In the genomic region with DNA sequence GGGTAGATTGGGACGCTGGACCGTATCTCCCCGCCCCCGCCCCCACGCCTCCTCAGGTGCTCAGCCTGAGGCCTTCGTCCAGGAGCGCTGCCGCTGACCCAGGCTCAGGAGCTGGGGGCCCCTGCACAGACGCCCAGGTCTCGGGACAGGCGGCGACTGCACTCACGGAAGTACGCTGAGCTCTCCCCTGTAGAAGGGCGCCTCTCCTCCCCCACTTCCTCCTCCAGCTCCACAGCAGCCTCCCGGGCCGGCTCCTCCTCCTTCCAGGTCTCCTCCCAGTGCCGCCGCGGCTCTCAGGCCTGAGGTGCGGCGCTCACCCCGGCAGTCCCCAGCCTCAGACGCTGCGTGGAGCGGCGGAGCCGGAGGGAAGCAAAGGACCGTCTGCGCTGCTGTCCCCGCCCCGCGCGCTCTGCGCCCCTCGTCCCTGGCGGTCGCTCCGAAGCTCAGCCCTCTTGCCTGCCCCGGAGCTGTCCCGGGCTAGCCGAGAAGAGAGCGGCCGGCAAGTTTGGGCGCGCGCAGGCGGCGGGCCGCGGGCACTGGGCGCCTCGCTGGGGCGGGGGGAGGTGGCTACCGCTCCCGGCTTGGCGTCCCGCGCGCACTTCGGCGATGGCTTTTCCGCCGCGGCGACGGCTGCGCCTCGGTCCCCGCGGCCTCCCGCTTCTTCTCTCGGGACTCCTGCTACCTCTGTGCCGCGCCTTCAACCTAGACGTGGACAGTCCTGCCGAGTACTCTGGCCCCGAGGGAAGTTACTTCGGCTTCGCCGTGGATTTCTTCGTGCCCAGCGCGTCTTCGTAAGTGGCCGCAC, we compare ENCODE assay signal across 8 cellular contexts. TPM values are rescaled to one million over a fixed set of nuclear protein-coding genes. Genes with fewer than 3 reads are reported as not detected.
A peak's percentile ranks its signal among the peaks of the same experiment; 100 is the strongest.
DNase-seq lines count a peak whose midpoint lies in the region; ATAC-seq and TF ChIP-seq lines count a peak whose summit lies in the region.

A gene (plus strand): TSS at position 324 of the 805 bp plus-strand sequence. CDS start 283 bp downstream, at position 607.

- CTCF ChIA-PET in BJ (lab: Yijun Ruan, JAX), result interaction anchor here (0.6 to 1.7 kb wide), 2 partner anchors 20 to 86 kb away, joined by 6 to 8 read pairs; no protein-coding TSS in a partner anchor

- peak; percentile 91 for ATAC-seq in GM19043 (IDR thresholded peaks at IDR 0.05; ENCODE audit: low read depth, unreplicated experiment)
- peak; percentile 95 for ATAC-seq in HG03354 (IDR thresholded peaks at IDR 0.05; ENCODE audit: poor library complexity, severe bottlenecking, unreplicated experiment)

- H3K27ac ChIP-seq in liver (ENCODE audit: low read depth in 1 of 2, low read length in 2 of 2), result peak within 1 kb of the TSS; percentile 84 to 93

- TF ChIP-seq RAD21 in liver (IDR thresholded peaks at IDR 0.05), result peak; percentile 41 to 48

- H3K9me3 ChIP-seq in liver (ENCODE audit: control insufficient read depth in 4 of 4, low read length in 3 of 4), result no peaks in the 10 kb centered on the region

- 0 out of 2 replicates have a peak, but pooled peaks have one; percentile 4 for TF ChIP-seq CTCF in BJ (IDR thresholded peaks at IDR 0.05; ENCODE audit: insufficient read depth, low read depth, low read length)
- TF ChIP-seq CTCF in liver (IDR thresholded peaks at IDR 0.05; ENCODE audit: low read depth, low read length, missing input control), result no peak

- WGBS in liver, result under 1% methylated on average over 86 of the region's 86 CpGs

- peak within 1 kb of the TSS; percentile 83 to 84 for H3K9ac ChIP-seq in liver (ENCODE audit: low read depth in 1 of 2, low read length in 2 of 2)

- peak; percentile 43 for DNase-seq in BJ (ENCODE audit: low read depth)
- peak; percentile 44 to 68 for DNase-seq in NCI-H524 (lab: John Stamatoyannopoulos, UW)
- DNase-seq in activated CD4-positive, alpha-beta T cell treated with anti-CD3 and anti-CD28 coated beads, Interleukin-2, amount 50 U/mL, for 4 hours, result peak; percentile 78 to 81
- peak; percentile 72 to 96 for DNase-seq in dermis microvascular lymphatic vessel endothelial cell (ENCODE audit: low read depth in 2 of 2)
- peak; percentile 83 for DNase-seq in stimulated activated CD4-positive, alpha-beta T cell treated with anti-CD3 and anti-CD28 coated beads, Interleukin-4, amount 100 ng/mL, for 1 hour

- H3K4me1 ChIP-seq in liver (ENCODE audit: control insufficient read depth in 4 of 4, insufficient read depth in 4 of 4, low read length in 3 of 4), result peaks cover 0 to 20% (median 9%) of the 10 kb centered on the region in 4 donors

- POLR2A ChIA-PET in BJ (lab: Charles Lee), result interaction anchor here (0.6 kb wide), 1 partner anchor 13 kb away, joined by 3 read pairs; no protein-coding TSS in a partner anchor

- no peaks in the 10 kb centered on the region for H3K27me3 ChIP-seq in BJ (ENCODE audit: control insufficient read depth, insufficient read depth, low read length)
- H3K27me3 ChIP-seq in liver (ENCODE audit: control insufficient read depth in 4 of 4, insufficient read depth in 4 of 4, low read length in 3 of 4), result no peaks in the 10 kb centered on the region

- H3K4me3 ChIP-seq in BJ (ENCODE audit: low read depth, low read length) (peak within 1 kb of the TSS; percentile 73), liver (ENCODE audit: low read depth in 1 of 3, low read length in 3 of 3) (peak within 1 kb of the TSS; percentile 60 to 83 (median 74))

- H3K36me3 ChIP-seq in BJ (ENCODE audit: control insufficient read depth, insufficient read depth, low read length) (no peaks in the 10 kb centered on the region), liver (ENCODE audit: control insufficient read depth in 4 of 4, insufficient read depth in 3 of 4, low read depth in 1 of 4, low read length in 3 of 4) (no peaks in the 10 kb centered on the region)

TF ChIP-seq in liver, 16 proteins besides CTCF, POLR2A, EP300 and RAD21:
- TF ChIP-seq, protein P1, sequence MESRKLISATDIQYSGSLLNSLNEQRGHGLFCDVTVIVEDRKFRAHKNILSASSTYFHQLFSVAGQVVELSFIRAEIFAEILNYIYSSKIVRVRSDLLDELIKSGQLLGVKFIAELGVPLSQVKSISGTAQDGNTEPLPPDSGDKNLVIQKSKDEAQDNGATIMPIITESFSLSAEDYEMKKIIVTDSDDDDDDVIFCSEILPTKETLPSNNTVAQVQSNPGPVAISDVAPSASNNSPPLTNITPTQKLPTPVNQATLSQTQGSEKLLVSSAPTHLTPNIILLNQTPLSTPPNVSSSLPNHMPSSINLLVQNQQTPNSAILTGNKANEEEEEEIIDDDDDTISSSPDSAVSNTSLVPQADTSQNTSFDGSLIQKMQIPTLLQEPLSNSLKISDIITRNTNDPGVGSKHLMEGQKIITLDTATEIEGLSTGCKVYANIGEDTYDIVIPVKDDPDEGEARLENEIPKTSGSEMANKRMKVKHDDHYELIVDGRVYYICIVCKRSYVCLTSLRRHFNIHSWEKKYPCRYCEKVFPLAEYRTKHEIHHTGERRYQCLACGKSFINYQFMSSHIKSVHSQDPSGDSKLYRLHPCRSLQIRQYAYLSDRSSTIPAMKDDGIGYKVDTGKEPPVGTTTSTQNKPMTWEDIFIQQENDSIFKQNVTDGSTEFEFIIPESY (IDR thresholded peaks at IDR 0.05), result no peak
- TF ChIP-seq RXRA (IDR thresholded peaks at IDR 0.05) (peak in 1 of 2 donors; percentile 22), JUND (IDR thresholded peaks at IDR 0.05) (peak in 1 of 2 donors; percentile 20), HNF4G (IDR thresholded peaks at IDR 0.05) (no peak), YY1 (IDR thresholded peaks at IDR 0.05) (peak; percentile 35), GABPA (IDR thresholded peaks at IDR 0.05 in 1 of 2, conservative IDR thresholded peaks at IDR 0.05 in 1 of 2) (peak; percentile 20 to 62), TAF1 (conservative IDR thresholded peaks at IDR 0.05) (peak; percentile 84), HNF4A (conservative IDR thresholded peaks at IDR 0.05) (no peak), NR2F2 (IDR thresholded peaks at IDR 0.05) (no peak)
- TF ChIP-seq, protein P2, sequence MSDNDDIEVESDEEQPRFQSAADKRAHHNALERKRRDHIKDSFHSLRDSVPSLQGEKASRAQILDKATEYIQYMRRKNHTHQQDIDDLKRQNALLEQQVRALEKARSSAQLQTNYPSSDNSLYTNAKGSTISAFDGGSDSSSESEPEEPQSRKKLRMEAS (IDR thresholded peaks at IDR 0.05), result no peak
- TF ChIP-seq, protein P3, sequence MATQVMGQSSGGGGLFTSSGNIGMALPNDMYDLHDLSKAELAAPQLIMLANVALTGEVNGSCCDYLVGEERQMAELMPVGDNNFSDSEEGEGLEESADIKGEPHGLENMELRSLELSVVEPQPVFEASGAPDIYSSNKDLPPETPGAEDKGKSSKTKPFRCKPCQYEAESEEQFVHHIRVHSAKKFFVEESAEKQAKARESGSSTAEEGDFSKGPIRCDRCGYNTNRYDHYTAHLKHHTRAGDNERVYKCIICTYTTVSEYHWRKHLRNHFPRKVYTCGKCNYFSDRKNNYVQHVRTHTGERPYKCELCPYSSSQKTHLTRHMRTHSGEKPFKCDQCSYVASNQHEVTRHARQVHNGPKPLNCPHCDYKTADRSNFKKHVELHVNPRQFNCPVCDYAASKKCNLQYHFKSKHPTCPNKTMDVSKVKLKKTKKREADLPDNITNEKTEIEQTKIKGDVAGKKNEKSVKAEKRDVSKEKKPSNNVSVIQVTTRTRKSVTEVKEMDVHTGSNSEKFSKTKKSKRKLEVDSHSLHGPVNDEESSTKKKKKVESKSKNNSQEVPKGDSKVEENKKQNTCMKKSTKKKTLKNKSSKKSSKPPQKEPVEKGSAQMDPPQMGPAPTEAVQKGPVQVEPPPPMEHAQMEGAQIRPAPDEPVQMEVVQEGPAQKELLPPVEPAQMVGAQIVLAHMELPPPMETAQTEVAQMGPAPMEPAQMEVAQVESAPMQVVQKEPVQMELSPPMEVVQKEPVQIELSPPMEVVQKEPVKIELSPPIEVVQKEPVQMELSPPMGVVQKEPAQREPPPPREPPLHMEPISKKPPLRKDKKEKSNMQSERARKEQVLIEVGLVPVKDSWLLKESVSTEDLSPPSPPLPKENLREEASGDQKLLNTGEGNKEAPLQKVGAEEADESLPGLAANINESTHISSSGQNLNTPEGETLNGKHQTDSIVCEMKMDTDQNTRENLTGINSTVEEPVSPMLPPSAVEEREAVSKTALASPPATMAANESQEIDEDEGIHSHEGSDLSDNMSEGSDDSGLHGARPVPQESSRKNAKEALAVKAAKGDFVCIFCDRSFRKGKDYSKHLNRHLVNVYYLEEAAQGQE (IDR thresholded peaks at IDR 0.05), result peak; percentile 80

RNA-seq across cellular contexts. Expression of the gene that starts here (rescaled TPM):
- polyA plus RNA-seq in BJ (2011; rRNA removed) (103 and 153 TPM in 2 replicates), liver (1 to 10 TPM; 6.6 to 8.7 TPM)
- 101 and 102 TPM in 2 replicates for polyA minus RNA-seq in BJ (2011; rRNA and poly(A)+ RNA removed)
- total RNA-seq in dermis microvascular lymphatic vessel endothelial cell (173 and 201 TPM in 2 replicates), liver (10 to 100 TPM; 15.4 to 31.3 TPM)

Comparison
In these comparisons a context has a peak if more than half of its experiments do, and no peak if none do; other contexts are left out.
1. Peak in every context shown above with its lines: DNase-seq, ATAC-seq, H3K4me3 ChIP-seq and H3K27ac ChIP-seq.
2. RNA of the gene that starts here (polyA plus RNA-seq): 103 to 153 TPM in BJ; 6.6 to 8.7 TPM in liver; every median in the first group is over 10 times any median in the second.